9 cellular contexts compared by ENCODE assay signal in genomic region chr20:38321959-38322598, GRCh38. TPM values are rescaled to one million over a fixed set of nuclear protein-coding genes. Genes with fewer than 3 reads are reported as not detected.
DNase-seq lines count a peak whose midpoint lies in the region; FAIRE-seq and TF ChIP-seq lines count a peak whose summit lies in the region.
"Had no signal": no experiment of that assay in that cellular context is flagged by ENCODE, and none has a peak within 500 bp of the region (broad histone marks: within the 10 kb centered on the region; RNA-seq: fewer than 3 reads in every experiment).

No MANE protein-coding gene starts in this region.

- no peak for TF ChIP-seq POLR2A in breast epithelium (IDR thresholded peaks at IDR 0.05)

- H3K27ac ChIP-seq in breast epithelium, result no peak overlapping the region
- H3K27ac ChIP-seq: BLaER1 treated with 17β-estradiol and CSF1 and Interleukin-3, amounts not matched to agents 10 nM and 100 nM had no signal

- intact Hi-C loops in breast epithelium (cut with DNase I; ENCODE audit: low total_unique reads), result no loop called here

- TF ChIP-seq CTCF in breast epithelium (IDR thresholded peaks at IDR 0.05), result peak; percentile 57 to 74 (median 73)

- DNase-seq in NCI-H146 (lab: John Stamatoyannopoulos, UW) (peak; percentile 65), NCI-H146 treated with DMSO at 0.1 percent for 48 hours (lab: John Stamatoyannopoulos, UW; ENCODE audit: unreplicated experiment) (no peak), NCI-H2171 treated with DMSO at 0.1 percent for 48 hours (lab: John Stamatoyannopoulos, UW) (peak; percentile 33), breast epithelium (ENCODE audit: low spot score in 2 of 2) (peak in 1 of 2 donors; percentile 49), kidney tubule cell (ENCODE audit: low spot score) (peak; percentile 54), urothelium cell line (ENCODE audit: low spot score) (peak; percentile 69), mesenteric fat pad (ENCODE audit: low spot score) (no peak), OCI-M2 (lab: John Stamatoyannopoulos, UW; ENCODE audit: unreplicated experiment) (no peak)

- no peaks in the 10 kb centered on the region for H3K27me3 ChIP-seq in breast epithelium
- H3K27me3 ChIP-seq: BLaER1 treated with 17β-estradiol and CSF1 and Interleukin-3, amounts not matched to agents 10 nM and 100 nM had no signal

- no peaks in the 10 kb centered on the region for H3K4me1 ChIP-seq in breast epithelium
- H3K4me1 ChIP-seq: BLaER1 treated with 17β-estradiol and CSF1 and Interleukin-3, amounts not matched to agents 10 nM and 100 nM had no signal

- H3K36me3 ChIP-seq in breast epithelium, result no peaks in the 10 kb centered on the region
- H3K36me3 ChIP-seq: BLaER1 treated with 17β-estradiol and CSF1 and Interleukin-3, amounts not matched to agents 10 nM and 100 nM had no signal

- H3K4me3 ChIP-seq in breast epithelium, result no peak overlapping the region
- H3K4me3 ChIP-seq: BLaER1 treated with 17β-estradiol and CSF1 and Interleukin-3, amounts not matched to agents 10 nM and 100 nM had no signal

- no peak for FAIRE-seq in urothelium cell line (lab: Jason Lieb, UNC)

- no peaks in the 10 kb centered on the region for H3K9me3 ChIP-seq in breast epithelium

RNA-seq across cellular contexts. Expression of gene BPI, which starts 18.1 kb away (rescaled TPM):
- total RNA-seq in breast epithelium (under 1 TPM in 1 of 3 donors, not detected in 2; 0.59 TPM), mesenteric fat pad (not detected)

RNA-seq across cellular contexts. Expression of gene LBP, which starts 24.2 kb away (rescaled TPM):
- total RNA-seq in breast epithelium (10 to 100 TPM in 1 of 3 donors, 1 to 10 TPM in 1, under 1 TPM in 1; 0.73 to 15.0 (median 3.9) TPM), mesenteric fat pad (59.3 TPM)

Comparison
In these comparisons a context has a peak if more than half of its experiments do, and no peak if none do; other contexts are left out.
1. DNase-seq: peak in NCI-H146 (single experiment), NCI-H2171 treated with DMSO at 0.1 percent for 48 hours (single experiment), kidney tubule cell (single experiment) and urothelium cell line (single experiment); none in NCI-H146 treated with DMSO at 0.1 percent for 48 hours (single experiment), mesenteric fat pad (single experiment) and OCI-M2 (single experiment).